10 cellular contexts compared by ENCODE assay signal in genomic region chr3:151290673-151291072, GRCh38. TPM values are rescaled to one million over a fixed set of nuclear protein-coding genes. Genes with fewer than 3 reads are reported as not detected.
A peak's percentile ranks its signal among the peaks of the same experiment; 100 is the strongest.
DNase-seq lines count a peak whose midpoint lies in the region; ATAC-seq and TF ChIP-seq lines count a peak whose summit lies in the region.
"Had no signal": no experiment of that assay in that cellular context is flagged by ENCODE, and none has a peak within 500 bp of the region (broad histone marks: within the 10 kb centered on the region; RNA-seq: fewer than 3 reads in every experiment).

No MANE protein-coding gene starts in this region.

- no peak overlapping the region for H3K27ac ChIP-seq in DND-41 (ENCODE audit: low read length)

- H3K4me1 Mint-ChIP-seq in activated CD4-positive, alpha-beta memory T cell treated with anti-CD3 and anti-CD28 coated beads for 36 hours (ENCODE audit: low read depth), result no peaks in the 10 kb centered on the region

- no peak overlapping the region for H3K27ac Mint-ChIP-seq in activated CD4-positive, alpha-beta memory T cell treated with anti-CD3 and anti-CD28 coated beads for 36 hours

- no peaks in the 10 kb centered on the region for H3K36me3 ChIP-seq in DND-41 (ENCODE audit: insufficient read depth, low read length)

- in situ Hi-C loops in astrocyte of the spinal cord (cut with HindIII; ENCODE audit: low sequenced_read_pairs), result no loop called here

- DNase-seq in DND-41 (no peak), astrocyte of the spinal cord (ENCODE audit: low read depth, low spot score) (peak; percentile 64), midbrain (lab: John Stamatoyannopoulos, UW) (peak; percentile 7), HPDE6-E6E7 (ENCODE audit: extremely low spot score) (no peak), posterior vena cava (ENCODE audit: low spot score) (no peak)
- DNase-seq in activated CD4-positive, alpha-beta memory T cell treated with anti-CD3 and anti-CD28 coated beads for 36 hours, result no peak
- DNase-seq: left colon, NCI-H1436 treated with DMSO at 0.1 percent for 48 hours had no signal

- no peaks in the 10 kb centered on the region for H4K20me1 ChIP-seq in DND-41 (ENCODE audit: insufficient read depth, low read length)

- H3K27me3 ChIP-seq in DND-41 (ENCODE audit: insufficient read depth, low read length, poor library complexity), result no peaks in the 10 kb centered on the region

- H3K9ac ChIP-seq in DND-41 (ENCODE audit: low read depth, low read length), result no peak overlapping the region

- no peaks in the 10 kb centered on the region for H3K4me1 ChIP-seq in DND-41 (ENCODE audit: insufficient read depth, low read length)

- H3K4me3 ChIP-seq in DND-41 (ENCODE audit: low read depth in 1 of 2, low read length in 2 of 2) (no peak overlapping the region), astrocyte of the spinal cord (ENCODE audit: low read depth, low read length) (no peak overlapping the region)

- CTCF ChIA-PET in activated CD4-positive, alpha-beta memory T cell treated with anti-CD3 and anti-CD28 coated beads for 36 hours (lab: Charles Lee), result interaction anchor here (1.0 to 1.1 kb wide), 2 partner anchors 14 to 134 kb away, joined by 3 read pairs; no protein-coding TSS in a partner anchor

- H3K4me2 ChIP-seq in DND-41 (ENCODE audit: insufficient read depth, low read length), result no peak overlapping the region

- no peaks in the 10 kb centered on the region for H3K9me3 ChIP-seq in DND-41 (ENCODE audit: insufficient read depth, low read length, severe bottlenecking)

- no peaks in the 10 kb centered on the region for H3K9me3 Mint-ChIP-seq in activated CD4-positive, alpha-beta memory T cell treated with anti-CD3 and anti-CD28 coated beads for 36 hours

- H3K36me3 Mint-ChIP-seq in activated CD4-positive, alpha-beta memory T cell treated with anti-CD3 and anti-CD28 coated beads for 36 hours, result no peaks in the 10 kb centered on the region

- peaks cover 9% of the 10 kb centered on the region for H3K27me3 Mint-ChIP-seq in activated CD4-positive, alpha-beta memory T cell treated with anti-CD3 and anti-CD28 coated beads for 36 hours

- ATAC-seq in DND-41 (ENCODE audit: insufficient read depth, low read depth), result no peak
- ATAC-seq in HG03460 (IDR thresholded peaks at IDR 0.05; ENCODE audit: unreplicated experiment), result no peak
- ATAC-seq: left colon had no signal

- no peak overlapping the region for H3K4me3 Mint-ChIP-seq in activated CD4-positive, alpha-beta memory T cell treated with anti-CD3 and anti-CD28 coated beads for 36 hours

- H2AFZ ChIP-seq in DND-41 (ENCODE audit: low read depth, low read length), result no peak overlapping the region

- POLR2A ChIA-PET in activated CD4-positive, alpha-beta memory T cell treated with anti-CD3 and anti-CD28 coated beads for 36 hours (lab: Charles Lee), result no interaction called here

- TF ChIP-seq CTCF in DND-41 (IDR thresholded peaks at IDR 0.05; ENCODE audit: borderline replicate concordance, extremely low read depth, low read length, poor library complexity, severe bottlenecking), result peak; percentile 51
- peak; percentile 46 for TF ChIP-seq CTCF in LNCAP (IDR thresholded peaks at IDR 0.05)
- TF ChIP-seq CTCF in astrocyte of the spinal cord (IDR thresholded peaks at IDR 0.05; ENCODE audit: low read depth, low read length), result peak; percentile 43

- intact Hi-C loops in posterior vena cava (cut with DNase I), result no loop called here
- intact Hi-C loops in activated CD4-positive, alpha-beta memory T cell treated with anti-CD3 and anti-CD28 coated beads for 36 hours (cut with micrococcal nuclease), result loop anchor here (1.0 to 2.0 kb wide), 2 partner anchors 37 to 548 kb away; no protein-coding TSS in a partner anchor

- H3K79me2 ChIP-seq in DND-41 (ENCODE audit: insufficient read depth, low read length), result no peaks in the 10 kb centered on the region

RNA-seq across cellular contexts. Expression of gene P2RY14, which starts 12.3 kb away (rescaled TPM):
- total RNA-seq in posterior vena cava, result 1 to 10 TPM; 1.4 to 5.3 TPM
- total RNA-seq in activated CD4-positive, alpha-beta memory T cell treated with anti-CD3 and anti-CD28 coated beads for 36 hours, result under 1 TPM; 0.17 to 0.26 TPM

RNA-seq across cellular contexts. Expression of gene GPR87, which starts 25.9 kb away (rescaled TPM):
- not detected for total RNA-seq in posterior vena cava
- 1 to 10 TPM; 1.1 TPM for total RNA-seq in activated CD4-positive, alpha-beta memory T cell treated with anti-CD3 and anti-CD28 coated beads for 36 hours
- total RNA-seq: left colon had no signal

RNA-seq across cellular contexts. Expression of gene P2RY13, which starts 38.7 kb away (rescaled TPM):
- 1 to 10 TPM; 1.4 to 2.7 TPM for total RNA-seq in posterior vena cava
- total RNA-seq in activated CD4-positive, alpha-beta memory T cell treated with anti-CD3 and anti-CD28 coated beads for 36 hours, result not detected

Comparison
In these comparisons a context has a peak if more than half of its experiments do, and no peak if none do; other contexts are left out.
1. DNase-seq: peak in astrocyte of the spinal cord (single experiment) and midbrain (single experiment); none in DND-41 (single experiment), HPDE6-E6E7 (single experiment), posterior vena cava (single experiment) and activated CD4-positive, alpha-beta memory T cell treated with anti-CD3 and anti-CD28 coated beads for 36 hours (single experiment).
2. Peak in every context shown above with its lines, with median percentiles within 50 percentile points of each other: CTCF ChIP-seq.